24 cellular contexts compared by ENCODE assay signal in genomic region chr21:41280115-41280919, GRCh38. TPM values are rescaled to one million over a fixed set of nuclear protein-coding genes. Genes with fewer than 3 reads are reported as not detected.
DNase-seq lines count a peak whose midpoint lies in the region; ATAC-seq, FAIRE-seq and TF ChIP-seq lines count a peak whose summit lies in the region.
"Had no signal": no experiment of that assay in that cellular context is flagged by ENCODE, and none has a peak within 500 bp of the region (broad histone marks: within the 10 kb centered on the region; RNA-seq: fewer than 3 reads in every experiment).

No MANE protein-coding gene starts in this region.

- no peaks in the 10 kb centered on the region for H3K4me1 Mint-ChIP-seq in natural killer cell
- H3K4me1 Mint-ChIP-seq: activated CD4-positive, alpha-beta memory T cell treated with anti-CD3 and anti-CD28 coated beads, Interleukin-2, amount 10 ng/mL, durations not matched to agents 7 days and 5 days; stimulated activated naive B cell treated with anti-CD40 and anti-IgM and Interleukin-4, amounts not matched to agents 10 μg/mL and 1 μg/mL and 100 μg/mL, for 72 hours had no signal

- TF ChIP-seq CTCF in HepG2 (CRISPR knock-in tag; IDR thresholded peaks at IDR 0.05): no peak
- TF ChIP-seq CTCF in right lobe of liver (IDR thresholded peaks at IDR 0.05): no peak
- no peak for TF ChIP-seq CTCF in fibroblast of lung (conservative IDR thresholded peaks at IDR 0.05 in 1 of 2, IDR thresholded peaks at IDR 0.05 in 1 of 2; ENCODE audit: low read depth in 1 of 2, low read length in 2 of 2)
- TF ChIP-seq CTCF in natural killer cell (IDR thresholded peaks at IDR 0.05): no peak

- H3K4me3 Mint-ChIP-seq in natural killer cell: no peak overlapping the region
- H3K4me3 Mint-ChIP-seq: activated CD4-positive, alpha-beta memory T cell treated with anti-CD3 and anti-CD28 coated beads, Interleukin-2, amount 10 ng/mL, durations not matched to agents 7 days and 5 days; activated T-cell treated with anti-CD3 and anti-CD28 coated beads, Interleukin-2, amount 50 U/mL, for 4 hours; neural crest cell; stimulated activated naive B cell treated with anti-CD40 and anti-IgM and Interleukin-4, amounts not matched to agents 10 μg/mL and 1 μg/mL and 100 μg/mL, for 72 hours had no signal

- H3K27ac Mint-ChIP-seq in natural killer cell: no peak overlapping the region
- H3K27ac Mint-ChIP-seq: activated CD4-positive, alpha-beta memory T cell treated with anti-CD3 and anti-CD28 coated beads, Interleukin-2, amount 10 ng/mL, durations not matched to agents 7 days and 5 days; stimulated activated naive B cell treated with anti-CD40 and anti-IgM and Interleukin-4, amounts not matched to agents 10 μg/mL and 1 μg/mL and 100 μg/mL, for 72 hours had no signal

- H3K27ac ChIP-seq in HepG2 (ENCODE audit: extremely low read length, insufficient read depth, low read length) (no peak overlapping the region), right lobe of liver (no peak overlapping the region), fibroblast of lung (ENCODE audit: insufficient read depth, low read length) (no peak overlapping the region), mesenchymal stem cell (ENCODE audit: low read length, poor library complexity, severe bottlenecking) (no peak overlapping the region)
- H3K27ac ChIP-seq: brain microvascular endothelial cell, tibial artery, VCaP had no signal

- H3K9ac ChIP-seq in HepG2 (ENCODE audit: insufficient read depth, low read depth, low read length) (no peak overlapping the region), fibroblast of lung (ENCODE audit: insufficient read depth, low read length) (no peak overlapping the region), mesenchymal stem cell (ENCODE audit: low read length) (peak overlapping the region; percentile 55)

- no peak overlapping the region for H2BK15ac ChIP-seq in mesenchymal stem cell (ENCODE audit: low read depth, poor library complexity, severe bottlenecking)

- no peaks in the 10 kb centered on the region for H3K79me1 ChIP-seq in mesenchymal stem cell (replicated peaks; ENCODE audit: low read length, poor library complexity, severe bottlenecking)

- H3K9me3 ChIP-seq in HepG2 (ENCODE audit: low read length) (no peaks in the 10 kb centered on the region), right lobe of liver (no peaks in the 10 kb centered on the region), fibroblast of lung (ENCODE audit: control insufficient read depth, insufficient read depth, low read depth, low read length) (no peaks in the 10 kb centered on the region), mesenchymal stem cell (ENCODE audit: control insufficient read depth, low read length) (no peaks in the 10 kb centered on the region)
- H3K9me3 ChIP-seq: HAP-1, tibial artery had no signal

- no TSS peak for BruUV-seq in HepG2 (replicated peaks; lab: Mats Ljungman, UMichigan)

- H3K18ac ChIP-seq in mesenchymal stem cell (ENCODE audit: low read depth in 1 of 2, low read length in 2 of 2): no peak overlapping the region

- intact Hi-C loops in HepG2 (cut with micrococcal nuclease; ENCODE audit: unreplicated experiment) (loop anchor here (10.0 kb wide), 1 partner anchor 324 kb away; no protein-coding TSS in a partner anchor), right lobe of liver (cut with DNase I) (loop anchor here in 1 of 2 donors (10.0 kb wide), 1 partner anchor 174 kb away; no protein-coding TSS in a partner anchor), natural killer cell (cut with micrococcal nuclease) (loop anchor here (5.0 to 10.0 kb wide), 2 partner anchors 56 to 537 kb away; no protein-coding TSS in a partner anchor)

- H4K91ac ChIP-seq in mesenchymal stem cell (ENCODE audit: low read length): no peak overlapping the region

- H4K20me1 ChIP-seq in HepG2 (ENCODE audit: insufficient read depth, low read length) (no peaks in the 10 kb centered on the region), fibroblast of lung (ENCODE audit: control insufficient read depth, extremely low read depth, insufficient read depth, low read length) (no peaks in the 10 kb centered on the region)

- TF ChIP-seq POLR2A in HepG2 (IDR thresholded peaks at IDR 0.05; ENCODE audit: insufficient read depth in 1 of 2, low read depth in 2 of 2, low read length in 2 of 2) (no peak), right lobe of liver (IDR thresholded peaks at IDR 0.05) (no peak)

- H3K4me3 ChIP-seq in HepG2 (replicated peaks in 1 of 3; ENCODE audit: insufficient read depth in 1 of 3, low read depth in 2 of 3, low read length in 3 of 3): no peak overlapping the region
- H3K4me3 ChIP-seq in right lobe of liver: no peak overlapping the region
- H3K4me3 ChIP-seq in fibroblast of lung (replicated peaks in 1 of 4; ENCODE audit: control extremely low read depth in 1 of 4, insufficient read depth in 1 of 4, low read depth in 3 of 4, low read length in 4 of 4): no peak overlapping the region
- H3K4me3 ChIP-seq in mesenchymal stem cell (ENCODE audit: insufficient read depth in 1 of 2, low read depth in 1 of 2, low read length in 2 of 2): peak overlapping the region in 1 of 2 experiments; percentile 23
- H3K4me3 ChIP-seq: HAP-1, tibial artery had no signal

- in situ Hi-C loops in HepG2 (cut with HindIII; ENCODE audit: extremely low pct_ligation_motif_present, low pct_unique_long_range_greater_than_20kb): loop anchor here (5.0 kb wide), 1 partner anchor 182 kb away; no protein-coding TSS in a partner anchor

- CTCF ChIA-PET in HepG2 (lab: Yijun Ruan, JAX; ENCODE audit: low intra/inter-chr PET ratio, low total read pairs): no interaction called here

- H3K4me2 ChIP-seq in HepG2 (ENCODE audit: low read depth, low read length) (no peak overlapping the region), fibroblast of lung (ENCODE audit: extremely low read depth, insufficient read depth, low read length) (peak overlapping the region; percentile 8), mesenchymal stem cell (ENCODE audit: low read length, poor library complexity, severe bottlenecking) (no peak overlapping the region)

- ATAC-seq in HepG2 (peak; percentile 23; the same call in 1 of the 3 replicates), right lobe of liver (no peak), HG03095 (IDR thresholded peaks at IDR 0.05; ENCODE audit: unreplicated experiment) (no peak), HG02970 (IDR thresholded peaks at IDR 0.05; ENCODE audit: low FRiP score, unreplicated experiment) (no peak), natural killer cell (no peak)
- ATAC-seq: activated T-cell treated with anti-CD3 and anti-CD28 coated beads, Interleukin-2, amount 50 U/mL, for 4 hours; stimulated activated naive B cell treated with anti-CD40 and anti-IgM and Interleukin-4, amounts not matched to agents 10 μg/mL and 1 μg/mL and 100 μg/mL, for 72 hours had no signal

- H3K27me3 ChIP-seq in HepG2 (ENCODE audit: control insufficient read depth in 1 of 2, insufficient read depth in 2 of 2, low read length in 2 of 2) (peaks cover 0 to 36% of the 10 kb centered on the region in 2 experiments; a peak in 3 of 5 replicates), right lobe of liver (no peaks in the 10 kb centered on the region), fibroblast of lung (ENCODE audit: control insufficient read depth, insufficient read depth, low read length) (no peaks in the 10 kb centered on the region), mesenchymal stem cell (ENCODE audit: control insufficient read depth in 1 of 2, insufficient read depth in 1 of 2, low read length in 2 of 2) (peaks cover 12 to 39% of the 10 kb centered on the region in 2 experiments)
- H3K27me3 ChIP-seq: tibial artery had no signal

- POLR2A ChIA-PET in HepG2 (lab: Yijun Ruan, JAX): no interaction called here

- TF ChIP-seq RAD21 in HepG2 (CRISPR knock-in tag; IDR thresholded peaks at IDR 0.05): no peak

- H3K27me3 Mint-ChIP-seq in natural killer cell (ENCODE audit: low read depth in 2 of 2): peaks cover 10 to 50% of the 10 kb centered on the region in 2 donors

- DNase-seq in HepG2 (ENCODE audit: low spot score): no peak
- no peak for DNase-seq in right lobe of liver
- peak; percentile 30 to 92 for DNase-seq in fibroblast of lung (ENCODE audit: low read depth in 2 of 2)
- DNase-seq in mesenchymal stem cell: no peak
- DNase-seq in HK-2 (ENCODE audit: unreplicated experiment): no peak
- DNase-seq in natural killer cell: no peak
- DNase-seq: ACHN; activated CD4-positive, alpha-beta memory T cell treated with anti-CD3 and anti-CD28 coated beads, Interleukin-2, amount 10 ng/mL, durations not matched to agents 7 days and 5 days; activated naive CD4-positive, alpha-beta T cell treated with anti-CD3 and anti-CD28 coated beads, Interleukin-2, amount 50 U/mL, for 16 hours; activated T-cell treated with anti-CD3 and anti-CD28 coated beads, Interleukin-2, amount 50 U/mL, for 4 hours; brain microvascular endothelial cell; COR-L47; KG1; NCI-H2029; NCI-H510A; stimulated activated naive B cell treated with anti-CD40 and anti-IgM and Interleukin-4, amounts not matched to agents 10 μg/mL and 1 μg/mL and 100 μg/mL, for 72 hours; tibial artery had no signal

- no peak overlapping the region for H3K23ac ChIP-seq in mesenchymal stem cell (ENCODE audit: low read length in 2 of 2)

- no peaks in the 10 kb centered on the region for H3K79me2 ChIP-seq in HepG2 (ENCODE audit: insufficient read depth, low read length)
- no peaks in the 10 kb centered on the region for H3K79me2 ChIP-seq in fibroblast of lung (ENCODE audit: control insufficient read depth, insufficient read depth, low read length)

- H4K8ac ChIP-seq in mesenchymal stem cell (ENCODE audit: low read length): no peak overlapping the region

- H3K14ac ChIP-seq in mesenchymal stem cell (ENCODE audit: low read length in 2 of 2): no peak overlapping the region

- H3K4me1 ChIP-seq in HepG2 (ENCODE audit: insufficient read depth, low read length) (no peaks in the 10 kb centered on the region), right lobe of liver (no peaks in the 10 kb centered on the region), fibroblast of lung (ENCODE audit: control insufficient read depth, extremely low read depth, insufficient read depth, low read length) (no peaks in the 10 kb centered on the region), mesenchymal stem cell (ENCODE audit: control insufficient read depth, insufficient read depth, low read depth, low read length) (no peaks in the 10 kb centered on the region)
- H3K4me1 ChIP-seq: HAP-1 had no signal

- no peak overlapping the region for H2AK5ac ChIP-seq in mesenchymal stem cell (ENCODE audit: low read length, severe bottlenecking)

- no peak overlapping the region for H2BK120ac ChIP-seq in mesenchymal stem cell (ENCODE audit: low read depth, low read length)

- no peaks in the 10 kb centered on the region for H3K36me3 ChIP-seq in HepG2 (replicated peaks in 1 of 2; ENCODE audit: control insufficient read depth in 1 of 2, insufficient read depth in 2 of 2, low read length in 2 of 2)
- H3K36me3 ChIP-seq in right lobe of liver: no peaks in the 10 kb centered on the region
- no peaks in the 10 kb centered on the region for H3K36me3 ChIP-seq in fibroblast of lung (ENCODE audit: control insufficient read depth, insufficient read depth, low read length)
- peaks cover 6 to 16% of the 10 kb centered on the region in 2 experiments for H3K36me3 ChIP-seq in mesenchymal stem cell (ENCODE audit: control insufficient read depth in 1 of 2, insufficient read depth in 2 of 2, low read depth in 1 of 2, low read length in 2 of 2)
- H3K36me3 ChIP-seq: brain microvascular endothelial cell, HAP-1 had no signal

- H2AFZ ChIP-seq in HepG2 (ENCODE audit: low read length) (no peak overlapping the region), fibroblast of lung (ENCODE audit: low read length) (no peak overlapping the region), mesenchymal stem cell (ENCODE audit: low read depth, low read length) (no peak overlapping the region)

- H2BK12ac ChIP-seq in mesenchymal stem cell (ENCODE audit: low read length in 2 of 2): no peak overlapping the region

- H2BK5ac ChIP-seq in mesenchymal stem cell (ENCODE audit: low read depth, low read length, poor library complexity, severe bottlenecking): no peak overlapping the region

- FAIRE-seq in HepG2 (lab: Jason Lieb, UNC): no peak
- FAIRE-seq: endothelial cell of umbilical vein, keratinocyte had no signal

- H3K4ac ChIP-seq in mesenchymal stem cell (ENCODE audit: low read depth in 1 of 2, low read length in 2 of 2): no peak overlapping the region

- H3K36me3 Mint-ChIP-seq in natural killer cell: no peaks in the 10 kb centered on the region

- H3K9me3 Mint-ChIP-seq in natural killer cell: no peaks in the 10 kb centered on the region
- H3K9me3 Mint-ChIP-seq: activated CD4-positive, alpha-beta memory T cell treated with anti-CD3 and anti-CD28 coated beads, Interleukin-2, amount 10 ng/mL, durations not matched to agents 7 days and 5 days; activated T-cell treated with anti-CD3 and anti-CD28 coated beads, Interleukin-2, amount 50 U/mL, for 4 hours; neural crest cell; stimulated activated naive B cell treated with anti-CD40 and anti-IgM and Interleukin-4, amounts not matched to agents 10 μg/mL and 1 μg/mL and 100 μg/mL, for 72 hours had no signal

- TF ChIP-seq EP300 in HepG2 (IDR thresholded peaks at IDR 0.05; ENCODE audit: low read depth in 2 of 2, low read length in 2 of 2) (no peak), HepG2 (CRISPR knock-in tag; IDR thresholded peaks at IDR 0.05; ENCODE audit: borderline replicate concordance) (no peak)

- WGBS in HepG2 (ENCODE audit: low lambda C conversion rate): 33% methylated on average over 6 of the region's 18 CpGs
- 23% methylated on average over 3 of the region's 18 CpGs for WGBS in right lobe of liver (ENCODE audit: insufficient coverage, low coverage, low lambda C conversion rate, missing lambda C conversion rate)
- 76% methylated on average over 18 of the region's 18 CpGs for WGBS in mesenchymal stem cell

RNA-seq across cellular contexts. Expression of gene FAM3B, which starts 36.3 kb away (rescaled TPM):
- total RNA-seq in HepG2 (2016; rRNA removed; fragmentation: Illumina TruSeq; extraction: Trizol) (41.9 and 62.0 TPM in 2 replicates), right lobe of liver (under 1 TPM in 4 of 6 experiments, not detected in 2; 0.49 to 0.95 (median 0.76) TPM), fibroblast of lung (not detected in 2 replicates), natural killer cell (under 1 TPM in 1 of 3 donors, not detected in 2; 0.48 TPM)
- 39.6 and 40.5 TPM in 2 replicates for total RNA-seq in HepG2 (2016; cell fraction: cytosol; rRNA removed; fragmentation: Illumina TruSeq; extraction: Trizol; ENCODE audit: low read depth)
- 44.1 and 62.5 TPM in 2 replicates for total RNA-seq in HepG2 (2016; cell fraction: insoluble cytoplasmic fraction; rRNA removed; fragmentation: Illumina TruSeq; extraction: Trizol)
- total RNA-seq in HepG2 (2016; cell fraction: membrane; rRNA removed; fragmentation: Illumina TruSeq; extraction: Trizol): 34.8 and 38.7 TPM in 2 replicates
- 51.9 and 55.6 TPM in 2 replicates for total RNA-seq in HepG2 (2016; cell fraction: nucleus; rRNA removed; fragmentation: Illumina TruSeq; extraction: Trizol)
- polyA plus RNA-seq in HepG2 (2011; rRNA removed) (43.6 and 46.5 TPM in 2 replicates), fibroblast of lung (not detected in 2 replicates)
- 35.5 and 35.6 TPM in 2 replicates for polyA plus RNA-seq in HepG2 (2011; cell fraction: cytosol; rRNA removed)
- 32.7 and 33.7 TPM in 2 replicates for polyA plus RNA-seq in HepG2 (2011; cell fraction: nucleus; rRNA removed)
- polyA plus RNA-seq in HepG2 (2012): 27.9 and 41.5 TPM in 2 replicates
- polyA plus RNA-seq in HepG2 (2016; cell fraction: cytosol; fragmentation: Illumina TruSeq; extraction: Trizol; ENCODE audit: low read depth): 38.5 and 45.0 TPM in 2 replicates
- polyA plus RNA-seq in HepG2 (2016; cell fraction: insoluble cytoplasmic fraction; fragmentation: Illumina TruSeq; extraction: Trizol; ENCODE audit: low read depth): 40.2 and 42.4 TPM in 2 replicates
- 30.8 and 35.2 TPM in 2 replicates for polyA plus RNA-seq in HepG2 (2016; cell fraction: membrane; fragmentation: Illumina TruSeq; extraction: Trizol; ENCODE audit: low read depth)
- 91.4 and 98.1 TPM in 2 replicates for polyA plus RNA-seq in HepG2 (2016; cell fraction: nucleus; fragmentation: Illumina TruSeq; extraction: Trizol; ENCODE audit: insufficient read depth, low read depth)
- polyA minus RNA-seq in HepG2 (2011; rRNA and poly(A)+ RNA removed; ENCODE audit: low replicate concordance): 36.1 TPM in 1 of 2 replicates, not detected in the other
- 9.9 and 12.2 TPM in 2 replicates for polyA minus RNA-seq in HepG2 (2011; cell fraction: cytosol; rRNA and poly(A)+ RNA removed)
- 15.6 and 18.9 TPM in 2 replicates for polyA minus RNA-seq in HepG2 (2011; cell fraction: nucleus; rRNA and poly(A)+ RNA removed)
- not detected in 2 replicates for polyA plus RNA-seq in fibroblast of lung (2012)
- not detected in 2 replicates for polyA minus RNA-seq in fibroblast of lung (ENCODE audit: low replicate concordance)
- polyA plus RNA-seq in mesenchymal stem cell (2013, experiment 1 of 2): not detected
- not detected for polyA plus RNA-seq in mesenchymal stem cell (2013, experiment 2 of 2)
- total RNA-seq: activated CD4-positive, alpha-beta memory T cell treated with anti-CD3 and anti-CD28 coated beads, Interleukin-2, amount 10 ng/mL, durations not matched to agents 7 days and 5 days; activated T-cell treated with anti-CD3 and anti-CD28 coated beads, Interleukin-2, amount 50 U/mL, for 4 hours; endothelial cell of umbilical vein had no signal
- polyA plus RNA-seq: endothelial cell of umbilical vein, keratinocyte had no signal

Comparison
In these comparisons a context has a peak if more than half of its experiments do, and no peak if none do; other contexts are left out.
1. RNA of gene FAM3B, which starts 36.3 kb away (total RNA-seq): 34.8 to 62.5 TPM in HepG2; 0.49 to 0.95 TPM in right lobe of liver, 0.48 TPM in natural killer cell and not detected in fibroblast of lung; every median in the first group is over 10 times any median in the second.
2. DNase-seq: peak in fibroblast of lung (2 of 2); none in HepG2 (single experiment), right lobe of liver (0 of 3), mesenchymal stem cell (single experiment), HK-2 (single experiment) and natural killer cell (single experiment).